Comparison of ENCODE assay signal across 26 cellular contexts in genomic region chr19:5237190-5237780, GRCh38.
DNase-seq lines count a peak whose midpoint lies in the region; ATAC-seq, FAIRE-seq and TF ChIP-seq lines count a peak whose summit lies in the region.
"Had no signal": no experiment of that assay in that cellular context is flagged by ENCODE, and none has a peak within 500 bp of the region (broad histone marks: within the 10 kb centered on the region; RNA-seq: fewer than 3 reads in every experiment).

No MANE protein-coding gene starts in this region.

- H3K27ac ChIP-seq in right cardiac atrium (ENCODE audit: low read length) (no peak overlapping the region), H1 (ENCODE audit: low read depth, low read length) (no peak overlapping the region), neuronal stem cell (replicated peaks; ENCODE audit: low read length) (no peak overlapping the region), mesenchymal stem cell (ENCODE audit: low read length, poor library complexity, severe bottlenecking) (no peak overlapping the region)
- H3K27ac ChIP-seq: A549; BLaER1 treated with 17β-estradiol and CSF1 and Interleukin-3, amounts not matched to agents 10 nM and 100 nM; GM23248 had no signal

- no peak overlapping the region for H4K91ac ChIP-seq in H1 (replicated peaks; ENCODE audit: insufficient read length, low read length)
- no peak overlapping the region for H4K91ac ChIP-seq in neuronal stem cell (ENCODE audit: low read depth, low read length, poor library complexity)
- no peak overlapping the region for H4K91ac ChIP-seq in mesenchymal stem cell (ENCODE audit: low read length)

- no peaks in the 10 kb centered on the region for H3K79me2 ChIP-seq in H1 (ENCODE audit: control insufficient read depth in 1 of 2, insufficient read depth in 2 of 2, low read length in 2 of 2)

- ATAC-seq in right cardiac atrium = peak; percentile 23
- no peak for ATAC-seq in Right ventricle myocardium inferior
- ATAC-seq: A549, GM12878 had no signal

- no peak for DNase-seq in right cardiac atrium
- no peak for DNase-seq in Right ventricle myocardium inferior (ENCODE audit: missing footprints)
- DNase-seq in H1 (ENCODE audit: low read depth in 1 of 2, low spot score in 2 of 2) = no peak
- no peak for DNase-seq in neuronal stem cell (ENCODE audit: low spot score)
- no peak for DNase-seq in mesenchymal stem cell
- DNase-seq in stimulated activated CD4-positive, alpha-beta T cell treated with anti-CD3 and anti-CD28 coated beads, Interleukin-1b, Interleukin-23, amount 100 ng/mL, for 48 hours = no peak
- no peak for DNase-seq in HuH-7.5 (ENCODE audit: low spot score)
- DNase-seq: 8988T; ACHN; AML-193; BE2C; CD4-positive, alpha-beta T cell; CD8-positive, alpha-beta memory T cell; DMS 273 treated with DMSO at 0.1 percent for 48 hours; DMS79; EL; GDM1; GM23248; HFFc6 had no signal

- H3K4me3 ChIP-seq in right cardiac atrium (ENCODE audit: low read length) (no peak overlapping the region), H1 (ENCODE audit: extremely low read depth in 1 of 4, insufficient read depth in 2 of 4, low read depth in 3 of 4, low read length in 4 of 4) (no peak overlapping the region), neuronal stem cell (ENCODE audit: low read length in 2 of 2) (no peak overlapping the region), mesenchymal stem cell (ENCODE audit: insufficient read depth in 1 of 2, low read depth in 1 of 2, low read length in 2 of 2) (no peak overlapping the region)
- H3K4me3 ChIP-seq: A549; BLaER1 treated with 17β-estradiol and CSF1 and Interleukin-3, amounts not matched to agents 10 nM and 100 nM; GM12878; GM23248; HAP-1 had no signal

- H3K56ac ChIP-seq in H1 (replicated peaks; ENCODE audit: insufficient read length, low read depth, low read length) = no peak overlapping the region

- H3K79me1 ChIP-seq in H1 (ENCODE audit: low read depth, low read length) (peaks cover 5% of the 10 kb centered on the region; the same call in 1 of the 2 replicates), neuronal stem cell (ENCODE audit: low read depth, low read length) (peaks cover 4% of the 10 kb centered on the region), mesenchymal stem cell (replicated peaks; ENCODE audit: low read length, poor library complexity, severe bottlenecking) (no peaks in the 10 kb centered on the region)

- H3K9ac ChIP-seq in H1 (replicated peaks in 1 of 4; ENCODE audit: extremely low read depth in 1 of 4, low read depth in 3 of 4, low read length in 3 of 4) = no peak overlapping the region
- H3K9ac ChIP-seq in neuronal stem cell (ENCODE audit: low read depth, low read length, poor library complexity) = no peak overlapping the region
- no peak overlapping the region for H3K9ac ChIP-seq in mesenchymal stem cell (ENCODE audit: low read length)
- H3K9ac ChIP-seq: BLaER1 treated with 17β-estradiol and CSF1 and Interleukin-3, amounts not matched to agents 10 nM and 100 nM; GM23248 had no signal

- TF ChIP-seq RAD21 in H1 (IDR thresholded peaks at IDR 0.05 in 1 of 2, conservative IDR thresholded peaks at IDR 0.05 in 1 of 2; ENCODE audit: low read depth in 2 of 2, low read length in 2 of 2) = no peak

- no peak overlapping the region for H2BK5ac ChIP-seq in H1 (ENCODE audit: low read depth, low read length)
- peak overlapping the region; percentile 29 for H2BK5ac ChIP-seq in neuronal stem cell (ENCODE audit: low read length)
- H2BK5ac ChIP-seq in mesenchymal stem cell (ENCODE audit: low read depth, low read length, poor library complexity, severe bottlenecking) = no peak overlapping the region

- CTCF ChIA-PET in H1 (lab: Charles Lee; ENCODE audit: partially characterized antibody) = interaction anchor here (0.7 kb wide), 1 partner anchor 166 kb away, joined by 3 read pairs; no protein-coding TSS in a partner anchor

- no peak overlapping the region for H3K4me2 ChIP-seq in H1 (ENCODE audit: insufficient read depth in 1 of 2, low read depth in 2 of 2, low read length in 2 of 2)
- H3K4me2 ChIP-seq in neuronal stem cell (ENCODE audit: insufficient read depth, low read length, poor library complexity, severe bottlenecking) = no peak overlapping the region
- H3K4me2 ChIP-seq in mesenchymal stem cell (ENCODE audit: low read length, poor library complexity, severe bottlenecking) = no peak overlapping the region
- H3K4me2 ChIP-seq: A549; BLaER1 treated with 17β-estradiol and CSF1 and Interleukin-3, amounts not matched to agents 10 nM and 100 nM had no signal

- H3K9me3 ChIP-seq in right cardiac atrium (ENCODE audit: control insufficient read depth, low read length) (no peaks in the 10 kb centered on the region), H1 (ENCODE audit: insufficient read depth in 2 of 2, low read depth in 1 of 2, low read length in 1 of 2) (no peaks in the 10 kb centered on the region), neuronal stem cell (replicated peaks in 1 of 2; ENCODE audit: control insufficient read depth in 2 of 2, insufficient read depth in 1 of 2, low read depth in 1 of 2, low read length in 2 of 2) (peaks cover 2 to 5% of the 10 kb centered on the region in 2 donors), mesenchymal stem cell (ENCODE audit: control insufficient read depth, low read length) (no peaks in the 10 kb centered on the region)
- H3K9me3 ChIP-seq: A549; BE2C; BLaER1 treated with 17β-estradiol and CSF1 and Interleukin-3, amounts not matched to agents 10 nM and 100 nM; HAP-1 had no signal

- no peak overlapping the region for H2AK5ac ChIP-seq in H1 (ENCODE audit: low read depth, low read length)
- no peak overlapping the region for H2AK5ac ChIP-seq in neuronal stem cell (ENCODE audit: low read depth, low read length)
- no peak overlapping the region for H2AK5ac ChIP-seq in mesenchymal stem cell (ENCODE audit: low read length, severe bottlenecking)

- 0 out of 2 replicates have a peak, but pooled peaks cover 2% of the 10 kb centered on the region for H3K23me2 ChIP-seq in H1 (ENCODE audit: low read depth, low read length)

- TF ChIP-seq POLR2A in H1 (IDR thresholded peaks at IDR 0.05; ENCODE audit: control extremely low read depth in 1 of 2, low read depth in 2 of 2, low read length in 2 of 2) = no peak

- H2BK120ac ChIP-seq in H1 (replicated peaks; ENCODE audit: low read depth, low read length) = no peak overlapping the region
- no peak overlapping the region for H2BK120ac ChIP-seq in neuronal stem cell (ENCODE audit: low read depth, low read length)
- H2BK120ac ChIP-seq in mesenchymal stem cell (ENCODE audit: low read depth, low read length) = no peak overlapping the region

- H3K4ac ChIP-seq in H1 (replicated peaks; ENCODE audit: insufficient read length, low read depth, low read length) (no peak overlapping the region), neuronal stem cell (ENCODE audit: low read length) (no peak overlapping the region), mesenchymal stem cell (ENCODE audit: low read depth in 1 of 2, low read length in 2 of 2) (no peak overlapping the region)

- FAIRE-seq in H1 (lab: Jason Lieb, UNC) = no peak
- FAIRE-seq: A549, D721Med, GM12878, GM19239, H54 had no signal

- intact Hi-C loops in right cardiac atrium (cut with DNase I) (no loop called here), Right ventricle myocardium inferior (cut with DNase I) (no loop called here)

- H2BK12ac ChIP-seq in H1 (ENCODE audit: low read depth, low read length) (no peak overlapping the region), neuronal stem cell (ENCODE audit: low read length) (no peak overlapping the region), mesenchymal stem cell (ENCODE audit: low read length in 2 of 2) (no peak overlapping the region)

- H3K27me3 ChIP-seq in right cardiac atrium (ENCODE audit: control insufficient read depth, insufficient read depth) (no peaks in the 10 kb centered on the region), H1 (replicated peaks in 1 of 4; ENCODE audit: control insufficient read depth in 3 of 4, extremely low read depth in 1 of 4, insufficient read depth in 3 of 4, low read length in 3 of 4) (no peaks in the 10 kb centered on the region), neuronal stem cell (ENCODE audit: control insufficient read depth in 3 of 3, insufficient read depth in 3 of 3, low read depth in 1 of 3, low read length in 3 of 3) (no peaks in the 10 kb centered on the region), mesenchymal stem cell (ENCODE audit: control insufficient read depth in 1 of 2, insufficient read depth in 1 of 2, low read length in 2 of 2) (no peaks in the 10 kb centered on the region)
- H3K27me3 ChIP-seq: BE2C; BLaER1 treated with 17β-estradiol and CSF1 and Interleukin-3, amounts not matched to agents 10 nM and 100 nM had no signal

- H3K14ac ChIP-seq in H1 (ENCODE audit: insufficient read length) = no peak overlapping the region
- no peak overlapping the region for H3K14ac ChIP-seq in neuronal stem cell (ENCODE audit: low read length)
- no peak overlapping the region for H3K14ac ChIP-seq in mesenchymal stem cell (ENCODE audit: low read length in 2 of 2)

- POLR2A ChIA-PET in H1 (lab: Charles Lee; ENCODE audit: partially characterized antibody) = no interaction called here

- H4K20me1 ChIP-seq in H1 (replicated peaks in 1 of 2; ENCODE audit: control insufficient read depth in 1 of 2, insufficient read depth in 2 of 2, low read length in 2 of 2) = peaks cover 1 to 7% of the 10 kb centered on the region in 2 experiments
- H4K20me1 ChIP-seq: BLaER1 treated with 17β-estradiol and CSF1 and Interleukin-3, amounts not matched to agents 10 nM and 100 nM had no signal

- no peak overlapping the region for H4K8ac ChIP-seq in H1 (ENCODE audit: extremely low read depth, insufficient read depth, low read length)
- H4K8ac ChIP-seq in neuronal stem cell (ENCODE audit: low read depth, low read length) = no peak overlapping the region
- H4K8ac ChIP-seq in mesenchymal stem cell (ENCODE audit: low read length) = no peak overlapping the region

- 96% methylated on average over 35 of the region's 35 CpGs for WGBS in right cardiac atrium
- WGBS in H1 (ENCODE audit: extremely low coverage in 1 of 2, insufficient coverage in 1 of 2, insufficient read length in 1 of 2, insufficient replicate concordance in 2 of 2, low coverage in 1 of 2, low lambda C conversion rate in 2 of 2, missing lambda C conversion rate in 1 of 2), 2 experiments = 95% methylated on average over 25 of the region's 35 CpGs; no CpG with 5 or more reads in 1 of the 2 experiments
- no CpG with 5 or more reads among the region's 35 CpGs for WGBS in neuronal stem cell (ENCODE audit: extremely low coverage in 2 of 2, insufficient read length in 2 of 2, insufficient replicate concordance in 1 of 2), 2 donors
- 97% methylated on average over 29 of the region's 35 CpGs for WGBS in mesenchymal stem cell

- H4K5ac ChIP-seq in H1 (ENCODE audit: insufficient read length, low read depth, low read length) = no peak overlapping the region

- H3K23ac ChIP-seq in H1 (ENCODE audit: insufficient read length) (no peak overlapping the region), neuronal stem cell (ENCODE audit: low read depth, low read length, poor library complexity) (no peak overlapping the region), mesenchymal stem cell (ENCODE audit: low read length in 2 of 2) (no peak overlapping the region)

- H2AFZ ChIP-seq in H1 (ENCODE audit: low read length) (no peak overlapping the region), neuronal stem cell (ENCODE audit: low read length) (no peak overlapping the region), mesenchymal stem cell (ENCODE audit: low read depth, low read length) (no peak overlapping the region)
- H2AFZ ChIP-seq: GM23248 had no signal

- no peak for TF ChIP-seq EP300 in H1 (IDR thresholded peaks at IDR 0.05; ENCODE audit: borderline replicate concordance in 1 of 2, low read depth in 2 of 2, low read length in 2 of 2)

- no peak overlapping the region for H2BK15ac ChIP-seq in H1 (ENCODE audit: low read length)
- H2BK15ac ChIP-seq in neuronal stem cell (ENCODE audit: low read length) = no peak overlapping the region
- H2BK15ac ChIP-seq in mesenchymal stem cell (ENCODE audit: low read depth, poor library complexity, severe bottlenecking) = no peak overlapping the region

- TF ChIP-seq CTCF in H1 (IDR thresholded peaks at IDR 0.05; ENCODE audit: control extremely low read depth in 1 of 3, insufficient read depth in 1 of 3, low read depth in 1 of 3, low read length in 3 of 3) = no peak

- H3K36me3 ChIP-seq in H1 (ENCODE audit: control insufficient read depth in 2 of 4, insufficient read depth in 4 of 4, low read length in 3 of 4) (peaks cover 0 to 19% (median 9%) of the 10 kb centered on the region in 4 experiments; a peak in 4 of 8 replicates), neuronal stem cell (replicated peaks in 1 of 2; ENCODE audit: control insufficient read depth in 2 of 2, insufficient read depth in 2 of 2, low read length in 2 of 2) (peaks cover 41 to 85% of the 10 kb centered on the region in 2 donors), mesenchymal stem cell (ENCODE audit: control insufficient read depth in 1 of 2, insufficient read depth in 2 of 2, low read depth in 1 of 2, low read length in 2 of 2) (peaks cover 30 to 39% of the 10 kb centered on the region in 2 experiments)
- H3K36me3 ChIP-seq: HAP-1 had no signal

- H3K18ac ChIP-seq in H1 (ENCODE audit: extremely low read depth, low read length) = no peak overlapping the region
- no peak overlapping the region for H3K18ac ChIP-seq in neuronal stem cell (ENCODE audit: low read length)
- no peak overlapping the region for H3K18ac ChIP-seq in mesenchymal stem cell (ENCODE audit: low read depth in 1 of 2, low read length in 2 of 2)

- no peaks in the 10 kb centered on the region for H3K4me1 ChIP-seq in right cardiac atrium (ENCODE audit: control insufficient read depth, insufficient read depth, low read length)
- no peaks in the 10 kb centered on the region for H3K4me1 ChIP-seq in H1 (replicated peaks in 1 of 4; ENCODE audit: control insufficient read depth in 3 of 4, insufficient read depth in 4 of 4, low read length in 3 of 4)
- H3K4me1 ChIP-seq in neuronal stem cell (ENCODE audit: control insufficient read depth in 2 of 2, insufficient read depth in 1 of 2, low read depth in 1 of 2, low read length in 2 of 2) = no peaks in the 10 kb centered on the region
- H3K4me1 ChIP-seq in mesenchymal stem cell (ENCODE audit: control insufficient read depth, insufficient read depth, low read depth, low read length) = no peaks in the 10 kb centered on the region
- H3K4me1 ChIP-seq: A549; BE2C; BLaER1 treated with 17β-estradiol and CSF1 and Interleukin-3, amounts not matched to agents 10 nM and 100 nM; HAP-1 had no signal

- H2BK20ac ChIP-seq in H1 (ENCODE audit: low read length) = no peak overlapping the region
